ENCODE assay signal across 8 cellular contexts in the genomic region with DNA sequence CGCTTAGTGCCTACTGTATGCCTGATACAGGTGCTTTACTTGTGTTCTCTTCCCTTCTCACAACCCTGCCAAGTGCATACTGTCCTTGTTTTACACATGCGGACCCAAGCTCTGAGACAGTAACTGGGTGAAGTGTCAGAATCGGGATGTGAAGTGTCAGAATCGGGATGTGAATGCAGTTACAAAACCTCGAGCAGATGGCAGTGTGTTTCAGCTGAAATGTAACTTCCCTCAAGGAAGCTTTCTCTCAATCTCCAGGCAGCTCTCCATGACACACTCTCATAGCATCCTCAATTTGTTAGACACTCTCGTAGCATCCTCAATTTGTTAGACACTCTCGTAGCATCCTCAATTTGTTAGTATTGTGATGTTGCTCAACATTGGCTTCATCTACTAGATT. TPM values are rescaled to one million over a fixed set of nuclear protein-coding genes. Genes with fewer than 3 reads are reported as not detected.
DNase-seq lines count a peak whose midpoint lies in the region; ATAC-seq and TF ChIP-seq lines count a peak whose summit lies in the region.

No MANE protein-coding gene starts in this region.

- H3K9me3 ChIP-seq in BE2C, result no peaks in the 10 kb centered on the region

- peak overlapping the region; percentile 79 for H3K4me3 Mint-ChIP-seq in activated CD4-positive, alpha-beta memory T cell treated with anti-CD3 and anti-CD28 coated beads, Interleukin-2, amount 10 ng/mL, durations not matched to agents 7 days and 5 days

- H3K36me3 ChIP-seq in BE2C, result no peaks in the 10 kb centered on the region

- CTCF ChIA-PET in activated CD4-positive, alpha-beta memory T cell treated with anti-CD3 and anti-CD28 coated beads, Interleukin-2, amount 10 ng/mL, durations not matched to agents 7 days and 5 days (lab: Charles Lee), result interaction anchor here (0.5 kb wide), 1 partner anchor 54 kb away, joined by 3 read pairs; no protein-coding TSS in a partner anchor

- peaks cover 13% of the 10 kb centered on the region for H3K27me3 ChIP-seq in BE2C

- H3K4me1 Mint-ChIP-seq in activated CD4-positive, alpha-beta memory T cell treated with anti-CD3 and anti-CD28 coated beads, Interleukin-2, amount 10 ng/mL, durations not matched to agents 7 days and 5 days, result peaks cover 38% of the 10 kb centered on the region

- POLR2A ChIA-PET in activated CD4-positive, alpha-beta memory T cell treated with anti-CD3 and anti-CD28 coated beads, Interleukin-2, amount 10 ng/mL, durations not matched to agents 7 days and 5 days (lab: Charles Lee), result interaction anchor here (0.9 to 2.1 kb wide), 4 partner anchors 14 to 119 kb away, joined by 3 to 6 read pairs (median 4); a partner anchor contains a TSS

- peak overlapping the region; percentile 65 for H3K4me3 ChIP-seq in BE2C (ENCODE audit: low read depth, low read length)

- DNase-seq in BE2C (no peak), DMS153 treated with DMSO at 0.1 percent for 48 hours (lab: John Stamatoyannopoulos, UW; ENCODE audit: unreplicated experiment) (peak; percentile 17), medulla oblongata (ENCODE audit: extremely low spot score) (peak; percentile 49), HPDE6-E6E7 (ENCODE audit: extremely low spot score) (no peak), left colon (no peak), omental fat pad (ENCODE audit: low spot score) (no peak)
- no peak for DNase-seq in activated CD4-positive, alpha-beta memory T cell treated with anti-CD3 and anti-CD28 coated beads, Interleukin-2, amount 10 ng/mL, durations not matched to agents 7 days and 5 days

- no peaks in the 10 kb centered on the region for H3K4me1 ChIP-seq in BE2C

- peaks cover 21% of the 10 kb centered on the region for H3K36me3 Mint-ChIP-seq in activated CD4-positive, alpha-beta memory T cell treated with anti-CD3 and anti-CD28 coated beads, Interleukin-2, amount 10 ng/mL, durations not matched to agents 7 days and 5 days (ENCODE audit: low read depth)

- peaks cover 21% of the 10 kb centered on the region for H3K27me3 Mint-ChIP-seq in activated CD4-positive, alpha-beta memory T cell treated with anti-CD3 and anti-CD28 coated beads, Interleukin-2, amount 10 ng/mL, durations not matched to agents 7 days and 5 days

- H3K9me3 Mint-ChIP-seq in activated CD4-positive, alpha-beta memory T cell treated with anti-CD3 and anti-CD28 coated beads, Interleukin-2, amount 10 ng/mL, durations not matched to agents 7 days and 5 days, result peaks cover 5% of the 10 kb centered on the region

- ATAC-seq in GM21619 (IDR thresholded peaks at IDR 0.05; ENCODE audit: unreplicated experiment) (no peak), left colon (no peak), omental fat pad (ENCODE audit: low FRiP score) (no peak)

- intact Hi-C loops in left colon (cut with DNase I, micrococcal nuclease), result no loop called here

- no peak overlapping the region for H3K27ac Mint-ChIP-seq in activated CD4-positive, alpha-beta memory T cell treated with anti-CD3 and anti-CD28 coated beads, Interleukin-2, amount 10 ng/mL, durations not matched to agents 7 days and 5 days

- TF ChIP-seq CTCF in BE2C (IDR thresholded peaks at IDR 0.05; ENCODE audit: low read depth, low read length) (no peak), omental fat pad (IDR thresholded peaks at IDR 0.05) (no peak)

RNA-seq across cellular contexts. Expression of a gene that starts 1.0 kb away (rescaled TPM):
- polyA plus RNA-seq in BE2C (2012; ENCODE audit: insufficient read depth, insufficient read length, low read depth), result 0.20 TPM
- 10 to 100 TPM; 30.4 to 32.7 TPM for total RNA-seq in activated CD4-positive, alpha-beta memory T cell treated with anti-CD3 and anti-CD28 coated beads, Interleukin-2, amount 10 ng/mL, durations not matched to agents 7 days and 5 days
- 10 to 100 TPM; 13.3 to 23.8 TPM for total RNA-seq in left colon
- 10 to 100 TPM in 2 of 4 donors, 1 to 10 TPM in 2; 3.2 to 21.7 (median 9.6) TPM for total RNA-seq in omental fat pad

RNA-seq across cellular contexts. Expression of a gene that starts 51.1 kb away (rescaled TPM):
- 4.2 TPM for polyA plus RNA-seq in BE2C (2012; ENCODE audit: insufficient read depth, insufficient read length, low read depth)
- total RNA-seq in activated CD4-positive, alpha-beta memory T cell treated with anti-CD3 and anti-CD28 coated beads, Interleukin-2, amount 10 ng/mL, durations not matched to agents 7 days and 5 days, result 10 to 100 TPM; 20.3 to 20.7 TPM
- total RNA-seq in left colon (10 to 100 TPM; 18.9 to 23.3 TPM), omental fat pad (10 to 100 TPM in 2 of 4 donors, 1 to 10 TPM in 2; 9.0 to 10.4 (median 9.8) TPM)

Comparison
In these comparisons a context has a peak if more than half of its experiments do, and no peak if none do; other contexts are left out.
1. DNase-seq: peak in DMS153 treated with DMSO at 0.1 percent for 48 hours (single experiment) and medulla oblongata (single experiment); none in BE2C (single experiment), activated CD4-positive, alpha-beta memory T cell treated with anti-CD3 and anti-CD28 coated beads, Interleukin-2, amount 10 ng/mL, durations not matched to agents 7 days and 5 days (single experiment), HPDE6-E6E7 (single experiment), left colon (0 of 2) and omental fat pad (single experiment).